ENCODE assay signal across 1 cellular context in genomic region chr2:20666364-20667150, GRCh38.
A peak's percentile ranks its signal among the peaks of the same experiment; 100 is the strongest.
TF ChIP-seq lines count a peak whose summit lies in the region.

GDF7 (plus strand) TSS chr2:20667144; CDS start chr2:20667240, 96 bp downstream.

TF ChIP-seq in HepG2, 621 proteins besides CTCF, POLR2A, EP300 and RAD21 (continued from another document):
- TF ChIP-seq KDM3A (CRISPR knock-in tag; IDR thresholded peaks at IDR 0.05; ENCODE audit: low read depth) = 0 out of 2 replicates have a peak, but pooled peaks have one; percentile 3
- peak; percentile 17; the same call in 1 of the 2 replicates for TF ChIP-seq HOXA3 (CRISPR knock-in tag; IDR thresholded peaks at IDR 0.05)
- peak; percentile 71; the same call in 1 of the 2 replicates for TF ChIP-seq TOPORS (CRISPR knock-in tag; IDR thresholded peaks at IDR 0.05)
- TF ChIP-seq ZNF576 (CRISPR knock-in tag; IDR thresholded peaks at IDR 0.05) = 0 out of 2 replicates have a peak, but pooled peaks have one; percentile 77
- TF ChIP-seq RXRB (CRISPR knock-in tag; IDR thresholded peaks at IDR 0.05; ENCODE audit: borderline replicate concordance) = no peak
- TF ChIP-seq ZNF430 (CRISPR knock-in tag; IDR thresholded peaks at IDR 0.05) = peak; percentile 10; the same call in 1 of the 2 replicates
- no peak; the same call in 1 of the 2 replicates for TF ChIP-seq KDM5A (IDR thresholded peaks at IDR 0.05; ENCODE audit: borderline replicate concordance, low read length)
- peak; percentile 64; the same call in 1 of the 2 replicates for TF ChIP-seq ZNF704 (CRISPR knock-in tag; IDR thresholded peaks at IDR 0.05; ENCODE audit: borderline replicate concordance)
- TF ChIP-seq AKNA (CRISPR knock-in tag; IDR thresholded peaks at IDR 0.05; ENCODE audit: borderline replicate concordance) = no peak
- 0 out of 2 replicates have a peak, but pooled peaks have one; percentile 16 for TF ChIP-seq DPF2 (CRISPR knock-in tag; IDR thresholded peaks at IDR 0.05; ENCODE audit: borderline replicate concordance, low read depth)
- TF ChIP-seq RBM22 (optimal IDR thresholded peaks at IDR 0.05; ENCODE audit: low read length) = no peak
- TF ChIP-seq ZBTB8A (CRISPR knock-in tag; IDR thresholded peaks at IDR 0.05; ENCODE audit: borderline replicate concordance, low read depth) = peak; percentile 49; the same call in 1 of the 2 replicates
- peak; percentile 53; the same call in 1 of the 2 replicates for TF ChIP-seq MTA1 (CRISPR knock-in tag; IDR thresholded peaks at IDR 0.05; ENCODE audit: borderline replicate concordance)
- peak; percentile 8; the same call in 1 of the 2 replicates for TF ChIP-seq ISL2 (CRISPR knock-in tag; IDR thresholded peaks at IDR 0.05)
- no peak for TF ChIP-seq ZNF224 (CRISPR knock-in tag; IDR thresholded peaks at IDR 0.05)
- peak; percentile 44; the same call in 1 of the 2 replicates for TF ChIP-seq ATF5 (CRISPR knock-in tag; IDR thresholded peaks at IDR 0.05; ENCODE audit: low read depth)
- TF ChIP-seq DZIP1 (CRISPR knock-in tag; IDR thresholded peaks at IDR 0.05) = no peak
- TF ChIP-seq ARHGAP35 (CRISPR knock-in tag; IDR thresholded peaks at IDR 0.05; ENCODE audit: borderline replicate concordance) = no peak
- TF ChIP-seq SIN3A (IDR thresholded peaks at IDR 0.05; ENCODE audit: borderline replicate concordance, low read depth, low read length) = 0 out of 2 replicates have a peak, but pooled peaks have one; percentile 35
- TF ChIP-seq CCDC6 (CRISPR knock-in tag; IDR thresholded peaks at IDR 0.05) = peak; percentile 40; the same call in 1 of the 2 replicates
- TF ChIP-seq DRAP1 (CRISPR knock-in tag; IDR thresholded peaks at IDR 0.05) = 0 out of 2 replicates have a peak, but pooled peaks have one; percentile 8
- peak; percentile 72 for TF ChIP-seq ZMYM2 (CRISPR knock-in tag; IDR thresholded peaks at IDR 0.05)
- 0 out of 2 replicates have a peak, but pooled peaks have one; percentile 62 for TF ChIP-seq ZSCAN5A (CRISPR knock-in tag; IDR thresholded peaks at IDR 0.05; ENCODE audit: borderline replicate concordance)
- peak; percentile 66; the same call in 1 of the 2 replicates for TF ChIP-seq DNMT1 (CRISPR knock-in tag; IDR thresholded peaks at IDR 0.05)
- TF ChIP-seq KLF16 (CRISPR knock-in tag; IDR thresholded peaks at IDR 0.05) = 0 out of 4 replicates have a peak, but pooled peaks of 1 of the 2 experiments have one; percentile 17
- peak; percentile 85; the same call in 1 of the 2 replicates for TF ChIP-seq ZNF703 (CRISPR knock-in tag; IDR thresholded peaks at IDR 0.05; ENCODE audit: borderline replicate concordance)
- peak; percentile 41 for TF ChIP-seq ZFY (CRISPR knock-in tag; IDR thresholded peaks at IDR 0.05)
- 0 out of 2 replicates have a peak, but pooled peaks have one; percentile 35 for TF ChIP-seq ZNF12 (CRISPR knock-in tag; IDR thresholded peaks at IDR 0.05)
- peak; percentile 89 for TF ChIP-seq ZNF543 (CRISPR knock-in tag; IDR thresholded peaks at IDR 0.05)
